Comparison of ENCODE assay signal across 8 cellular contexts in genomic region chr1:120665250-120665577, GRCh38. TPM values are rescaled to one million over a fixed set of nuclear protein-coding genes. Genes with fewer than 3 reads are reported as not detected.
DNase-seq lines count a peak whose midpoint lies in the region; ATAC-seq and TF ChIP-seq lines count a peak whose summit lies in the region.
"Not testable (repeated sequence)": the region's sequence is repeated elsewhere in the genome, so short reads cannot be mapped to it uniquely, and the experiment has no call there.

No MANE protein-coding gene starts in this region.

- H3K4me3 Mint-ChIP-seq in activated B cell treated with CpG ODN at 0.5 μM for 24 hours: peak overlapping the region; percentile 83

- H3K36me3 Mint-ChIP-seq in activated B cell treated with CpG ODN at 0.5 μM for 24 hours (ENCODE audit: low read depth): not testable (repeated sequence)

- not testable (repeated sequence) for TF ChIP-seq POLR2A in GM18505 (IDR thresholded peaks at IDR 0.05; ENCODE audit: borderline replicate concordance, extremely low read depth, insufficient read depth, insufficient read length)

- H3K4me1 Mint-ChIP-seq in activated B cell treated with CpG ODN at 0.5 μM for 24 hours: not testable (repeated sequence)

- H3K4me3 ChIP-seq in ectodermal cell (ENCODE audit: insufficient read depth, low read depth, low read length) (peak overlapping the region; percentile 13), psoas muscle (peak overlapping the region; percentile 54)
- H3K4me3 ChIP-seq in lower lobe of right lung; aorta (ENCODE audit: low read length in 2 of 2): not testable (repeated sequence)

- H3K27me3 ChIP-seq in ectodermal cell (ENCODE audit: control insufficient read depth, insufficient read depth, low read length, poor library complexity, severe bottlenecking); lower lobe of right lung (ENCODE audit: low read depth); psoas muscle (ENCODE audit: insufficient read depth in 3 of 3, low read length in 2 of 3); aorta (ENCODE audit: control insufficient read depth in 1 of 2, insufficient read depth in 2 of 2, low read length in 1 of 2): not testable (repeated sequence)

- not testable (repeated sequence) for TF ChIP-seq CTCF in activated B cell treated with CpG ODN at 0.5 μM for 24 hours (IDR thresholded peaks at IDR 0.05); lower lobe of right lung (IDR thresholded peaks at IDR 0.05); psoas muscle (IDR thresholded peaks at IDR 0.05)

- peak; percentile 61 for ATAC-seq in GM18505 (IDR thresholded peaks at IDR 0.05; ENCODE audit: unreplicated experiment)
- peak; percentile 80 for ATAC-seq in HG02642 (IDR thresholded peaks at IDR 0.05; ENCODE audit: poor library complexity, unreplicated experiment)
- peak; percentile 98 for ATAC-seq in activated B cell treated with CpG ODN at 0.5 μM for 24 hours (ENCODE audit: low read depth)
- peak; percentile 100 for ATAC-seq in lower lobe of right lung
- ATAC-seq in psoas muscle: peak; percentile 95 to 98 (median 96)
- ATAC-seq in aorta (ENCODE audit: low FRiP score): peak; percentile 98

- H3K9me3 ChIP-seq in ectodermal cell (ENCODE audit: control insufficient read depth, low read length); lower lobe of right lung; psoas muscle; aorta (ENCODE audit: control insufficient read depth, low read length): not testable (repeated sequence)

- not testable (repeated sequence) for DNase-seq in activated B cell treated with CpG ODN at 0.5 μM for 24 hours, lower lobe of right lung
- DNase-seq in activated naive CD4-positive, alpha-beta T cell treated with anti-CD3 and anti-CD28 coated beads, Interleukin-2, amount 50 U/mL, for 16 hours: peak; percentile 9
- DNase-seq in psoas muscle (peak; percentile 18 to 48), aorta (peak; percentile 50 to 68)

- not testable (repeated sequence) for H3K27me3 Mint-ChIP-seq in activated B cell treated with CpG ODN at 0.5 μM for 24 hours

- not testable (repeated sequence) for H3K27ac ChIP-seq in ectodermal cell (ENCODE audit: insufficient read depth, low read depth, low read length, poor library complexity, severe bottlenecking); lower lobe of right lung; aorta (ENCODE audit: low read depth in 1 of 2, low read length in 2 of 2)
- peak overlapping the region; percentile 74 for H3K27ac ChIP-seq in psoas muscle

- not testable (repeated sequence) for H3K9me3 Mint-ChIP-seq in activated B cell treated with CpG ODN at 0.5 μM for 24 hours

- not testable (repeated sequence) for H3K27ac Mint-ChIP-seq in activated B cell treated with CpG ODN at 0.5 μM for 24 hours

- not testable (repeated sequence) for H3K36me3 ChIP-seq in ectodermal cell (ENCODE audit: control insufficient read depth, insufficient read depth, low read length); lower lobe of right lung; psoas muscle (ENCODE audit: insufficient read depth in 1 of 2, low read depth in 1 of 2); aorta (ENCODE audit: control insufficient read depth in 1 of 2, insufficient read depth in 2 of 2, low read length in 1 of 2)

- intact Hi-C loops in activated B cell treated with CpG ODN at 0.5 μM for 24 hours (cut with micrococcal nuclease); lower lobe of right lung (cut with DNase I); psoas muscle (cut with DNase I); aorta (cut with DNase I): not testable (repeated sequence)

- 0% methylated on average over 4 to 6 of the region's 33 CpGs for WGBS in ectodermal cell, 2 experiments
- WGBS in psoas muscle, 3 donors: 0% methylated on average over 10 to 14 of the region's 33 CpGs; no CpG with 5 or more reads in 1 of the 3 donors
- 0% methylated on average over 11 to 17 of the region's 33 CpGs for WGBS in aorta, 2 donors

- POLR2A ChIA-PET in activated B cell treated with CpG ODN at 0.5 μM for 24 hours (lab: Charles Lee): not testable (repeated sequence)

- CTCF ChIA-PET in activated B cell treated with CpG ODN at 0.5 μM for 24 hours (lab: Charles Lee): not testable (repeated sequence)

- H3K4me1 ChIP-seq in ectodermal cell (ENCODE audit: control insufficient read depth, insufficient read depth, low read length); lower lobe of right lung; psoas muscle; aorta (ENCODE audit: control insufficient read depth in 1 of 2, insufficient read depth in 2 of 2, low read length in 2 of 2): not testable (repeated sequence)

RNA-seq across cellular contexts. Expression of gene NBPF26, which starts 58.5 kb away (rescaled TPM):
- total RNA-seq in activated B cell treated with CpG ODN at 0.5 μM for 24 hours: 20.6 and 20.8 TPM in 2 replicates
- polyA plus RNA-seq in ectodermal cell (2013, experiment 1 of 4): 18.0 TPM
- polyA plus RNA-seq in ectodermal cell (2013, experiment 2 of 4): 25.2 TPM
- 19.9 TPM for polyA plus RNA-seq in ectodermal cell (2013, experiment 3 of 4)
- 20.1 TPM for polyA plus RNA-seq in ectodermal cell (2013, experiment 4 of 4)
- 2.4 TPM for total RNA-seq in lower lobe of right lung
- total RNA-seq in psoas muscle: 10 to 100 TPM in 2 of 4 donors, 1 to 10 TPM in 2; 4.0 to 11.8 (median 9.5) TPM
- polyA plus RNA-seq in psoas muscle: 1 to 10 TPM; 2.5 to 6.2 (median 3.2) TPM
- total RNA-seq in aorta: 10 to 100 TPM; 44.1 to 51.3 TPM
- 10 to 100 TPM; 10.0 to 12.1 TPM for polyA plus RNA-seq in aorta
